Comparison of ENCODE assay signal across 8 cellular contexts in genomic region chr3:52001443-52001974, GRCh38. TPM values are rescaled to one million over a fixed set of nuclear protein-coding genes. Genes with fewer than 3 reads are reported as not detected.
A peak's percentile ranks its signal among the peaks of the same experiment; 100 is the strongest.
DNase-seq lines count a peak whose midpoint lies in the region; ATAC-seq and TF ChIP-seq lines count a peak whose summit lies in the region.

No MANE protein-coding gene starts in this region.

- H3K4me3 ChIP-seq in coronary artery (no peak overlapping the region), lung (no peak overlapping the region)

- ATAC-seq in HG03095 (IDR thresholded peaks at IDR 0.05; ENCODE audit: unreplicated experiment) (peak; percentile 78), lung (ENCODE audit: insufficient read depth, low FRiP score) (peak; percentile 43)

- H3K27ac ChIP-seq in coronary artery (no peak overlapping the region), lung (ENCODE audit: low read depth in 1 of 2, low read length in 1 of 2) (no peak overlapping the region)

- peaks cover 0 to 2% of the 10 kb centered on the region in 2 donors for H3K9me3 ChIP-seq in lung (ENCODE audit: control insufficient read depth in 2 of 2, insufficient read depth in 1 of 2, low read length in 1 of 2)

- peaks cover 7 to 14% of the 10 kb centered on the region in 2 donors for H3K4me1 ChIP-seq in lung (ENCODE audit: control insufficient read depth in 2 of 2, insufficient read depth in 2 of 2, low read length in 2 of 2)

- TF ChIP-seq CTCF in coronary artery (IDR thresholded peaks at IDR 0.05): peak; percentile 79
- TF ChIP-seq CTCF in lung (IDR thresholded peaks at IDR 0.05; ENCODE audit: control extremely low read depth, extremely low read depth): peak; percentile 88

- DNase-seq in NCI-H510A treated with DMSO at 0.1 percent for 48 hours (lab: John Stamatoyannopoulos, UW): peak; percentile 59
- DNase-seq in NCI-H510A (lab: John Stamatoyannopoulos, UW): no peak
- peak; percentile 55 for DNase-seq in NCI-H460 (ENCODE audit: extremely low read depth, low read depth)
- peak; percentile 83 for DNase-seq in activated CD4-positive, alpha-beta T cell treated with anti-CD3 and anti-CD28 coated beads, Interleukin-2, amount 50 U/mL, for 1 hour
- DNase-seq in coronary artery (ENCODE audit: low spot score): no peak
- peak; percentile 71 for DNase-seq in lung (ENCODE audit: low spot score)
- DNase-seq in stimulated activated CD8-positive, alpha-beta memory T cell treated with anti-CD3 and anti-CD28 coated beads, Interleukin-15, amount 100 ng/mL, for 24 hours (ENCODE audit: low read depth): peak; percentile 71

- 2% methylated on average over 13 to 18 of the region's 18 CpGs for WGBS in lung, 2 donors

- H3K36me3 ChIP-seq in lung (ENCODE audit: control insufficient read depth in 2 of 2, insufficient read depth in 2 of 2, low read length in 2 of 2): no peaks in the 10 kb centered on the region

- no peaks in the 10 kb centered on the region for H3K27me3 ChIP-seq in lung (ENCODE audit: control insufficient read depth, insufficient read depth)

RNA-seq across cellular contexts. Expression of gene RPL29, which starts 5.8 kb away (rescaled TPM):
- 1,557 and 1,701 TPM in 2 replicates for total RNA-seq in NCI-H460 (2014; rRNA removed; shearing (Covaris generic))
- polyA plus RNA-seq in NCI-H460 (2014; cell fraction: nucleus; rRNA removed): 959 and 1,094 TPM in 2 replicates
- total RNA-seq in lung: 100 to 1,000 TPM; 711 to 912 TPM
- polyA plus RNA-seq in lung: 1,000 to 10,000 TPM; 1,556 to 2,402 TPM

RNA-seq across cellular contexts. Expression of gene ACY1, which starts 18.2 kb away (rescaled TPM):
- 38.8 and 50.5 TPM in 2 replicates for total RNA-seq in NCI-H460 (2014; rRNA removed; shearing (Covaris generic))
- 88.0 and 111 TPM in 2 replicates for polyA plus RNA-seq in NCI-H460 (2014; cell fraction: nucleus; rRNA removed)
- 10 to 100 TPM; 19.6 to 52.6 TPM for total RNA-seq in lung
- 10 to 100 TPM; 31.7 to 46.2 TPM for polyA plus RNA-seq in lung

RNA-seq across cellular contexts. Expression of gene ABHD14A, which starts 26.6 kb away (rescaled TPM):
- 5.4 and 8.2 TPM in 2 replicates for total RNA-seq in NCI-H460 (2014; rRNA removed; shearing (Covaris generic))
- 13.8 and 23.5 TPM in 2 replicates for polyA plus RNA-seq in NCI-H460 (2014; cell fraction: nucleus; rRNA removed)
- 10 to 100 TPM in 1 of 2 donors, 1 to 10 TPM in 1; 7.2 to 24.5 TPM for total RNA-seq in lung
- 10 to 100 TPM; 19.1 to 62.8 TPM for polyA plus RNA-seq in lung

RNA-seq across cellular contexts. Expression of gene ABHD14B, which starts 27.7 kb away (rescaled TPM):
- 52.2 and 58.3 TPM in 2 replicates for total RNA-seq in NCI-H460 (2014; rRNA removed; shearing (Covaris generic))
- polyA plus RNA-seq in NCI-H460 (2014; cell fraction: nucleus; rRNA removed): 90.2 and 128 TPM in 2 replicates
- 10 to 100 TPM; 26.3 to 44.9 TPM for total RNA-seq in lung
- polyA plus RNA-seq in lung: 10 to 100 TPM; 37.5 to 88.1 TPM

RNA-seq across cellular contexts. Expression of gene PCBP4, which starts 34.3 kb away (rescaled TPM):
- total RNA-seq in NCI-H460 (2014; rRNA removed; shearing (Covaris generic)): 7.5 and 10.9 TPM in 2 replicates
- 32.1 and 38.4 TPM in 2 replicates for polyA plus RNA-seq in NCI-H460 (2014; cell fraction: nucleus; rRNA removed)
- total RNA-seq in lung: 10 to 100 TPM; 17.4 to 37.7 TPM
- polyA plus RNA-seq in lung: 10 to 100 TPM; 19.5 to 44.3 TPM

Comparison
In these comparisons a context has a peak if more than half of its experiments do, and no peak if none do; other contexts are left out.
1. DNase-seq: peak in NCI-H510A treated with DMSO at 0.1 percent for 48 hours (single experiment), NCI-H460 (single experiment), activated CD4-positive, alpha-beta T cell treated with anti-CD3 and anti-CD28 coated beads, Interleukin-2, amount 50 U/mL, for 1 hour (single experiment), lung (single experiment) and stimulated activated CD8-positive, alpha-beta memory T cell treated with anti-CD3 and anti-CD28 coated beads, Interleukin-15, amount 100 ng/mL, for 24 hours (single experiment); none in NCI-H510A (single experiment) and coronary artery (single experiment).